ENCODE assay signal across 22 cellular contexts in genomic region chr19:5351731-5352228, GRCh38.
"Had no signal": no experiment of that assay in that cellular context is flagged by ENCODE, and none has a peak within 500 bp of the region (broad histone marks: within the 10 kb centered on the region; RNA-seq: fewer than 3 reads in every experiment).

No MANE protein-coding gene starts in this region.

- H3K27ac Mint-ChIP-seq: activated CD4-positive, alpha-beta memory T cell treated with anti-CD3 and anti-CD28 coated beads for 36 hours; activated naive CD4-positive, alpha-beta T cell treated with anti-CD3 and anti-CD28 coated beads, Interleukin-2, amount 10 ng/mL, durations not matched to agents 7 days and 5 days; activated naive CD8-positive, alpha-beta T cell treated with anti-CD3 and anti-CD28 coated beads, Interleukin-2, amount 50 U/mL, for 24 hours; dendritic cell treated with granulocyte-macrophage colony-stimulating factor and Interleukin-4, amounts not matched to agents 40 ng/mL and 50 ng/mL, for 4 days; natural killer cell treated with Interleukin-12 subunit alpha and Interleukin-12 subunit beta and Interleukin-15 and Interleukin-18, amount 100 ng/mL, for 72 hours; T-helper 17 cell had no signal

- H3K9me3 Mint-ChIP-seq: activated naive CD4-positive, alpha-beta T cell treated with anti-CD3 and anti-CD28 coated beads, Interleukin-2, amount 10 ng/mL, durations not matched to agents 7 days and 5 days; dendritic cell treated with granulocyte-macrophage colony-stimulating factor and Interleukin-4, amounts not matched to agents 40 ng/mL and 50 ng/mL, for 4 days; natural killer cell treated with Interleukin-12 subunit alpha and Interleukin-12 subunit beta and Interleukin-15 and Interleukin-18, amount 100 ng/mL, for 72 hours had no signal

- FAIRE-seq: islet of Langerhans had no signal

- H3K27me3 ChIP-seq: brain microvascular endothelial cell, right lobe of liver had no signal

- H3K9me3 ChIP-seq: right lobe of liver had no signal

- H3K4me3 Mint-ChIP-seq: activated CD4-positive, alpha-beta memory T cell treated with anti-CD3 and anti-CD28 coated beads for 36 hours; activated naive CD4-positive, alpha-beta T cell treated with anti-CD3 and anti-CD28 coated beads, Interleukin-2, amount 10 ng/mL, durations not matched to agents 7 days and 5 days; activated naive CD8-positive, alpha-beta T cell treated with anti-CD3 and anti-CD28 coated beads, Interleukin-2, amount 50 U/mL, for 24 hours; dendritic cell treated with granulocyte-macrophage colony-stimulating factor and Interleukin-4, amounts not matched to agents 40 ng/mL and 50 ng/mL, for 4 days; natural killer cell treated with Interleukin-12 subunit alpha and Interleukin-12 subunit beta and Interleukin-15 and Interleukin-18, amount 100 ng/mL, for 72 hours; stimulated activated naive CD8-positive, alpha-beta T cell treated with anti-CD3 and anti-CD28 coated beads, Interleukin-15, amount 100 ng/mL, for 72 hours; T-helper 17 cell had no signal

- H3K4me1 Mint-ChIP-seq: activated naive CD4-positive, alpha-beta T cell treated with anti-CD3 and anti-CD28 coated beads, Interleukin-2, amount 10 ng/mL, durations not matched to agents 7 days and 5 days; activated naive CD8-positive, alpha-beta T cell treated with anti-CD3 and anti-CD28 coated beads, Interleukin-2, amount 50 U/mL, for 24 hours; T-helper 17 cell had no signal

- H3K27ac ChIP-seq: right lobe of liver, skin epidermis, tibial artery had no signal

- DNase-seq: activated CD4-positive, alpha-beta memory T cell treated with anti-CD3 and anti-CD28 coated beads for 36 hours; activated CD4-positive, alpha-beta T cell treated with anti-CD3 and anti-CD28 coated beads for 48 hours; activated CD4-positive, CD25-positive, alpha-beta regulatory T cell; activated naive CD4-positive, alpha-beta T cell treated with anti-CD3 and anti-CD28 coated beads, Interleukin-2, amount 10 ng/mL, durations not matched to agents 7 days and 5 days; activated naive CD8-positive, alpha-beta T cell treated with anti-CD3 and anti-CD28 coated beads, Interleukin-2, amount 50 U/mL, for 24 hours; activated T-cell treated with anti-CD3 and anti-CD28 coated beads, Interleukin-2, amount 50 U/mL, for 48 hours; anterior cingulate cortex; caudate nucleus; effector CD4-positive, alpha-beta T cell; foreskin melanocyte; hippocampal formation; occipital lobe; stimulated activated CD4-positive, alpha-beta T cell treated with anti-CD3 and anti-CD28 coated beads, Interleukin-1b, Interleukin-23, amount 100 ng/mL, for 48 hours; stimulated activated naive CD8-positive, alpha-beta T cell treated with anti-CD3 and anti-CD28 coated beads, Interleukin-15, amount 100 ng/mL, for 72 hours; T-helper 17 cell; tibial artery had no signal

- H3K36me3 Mint-ChIP-seq: activated CD4-positive, alpha-beta memory T cell treated with anti-CD3 and anti-CD28 coated beads for 36 hours; activated naive CD4-positive, alpha-beta T cell treated with anti-CD3 and anti-CD28 coated beads, Interleukin-2, amount 10 ng/mL, durations not matched to agents 7 days and 5 days; natural killer cell treated with Interleukin-12 subunit alpha and Interleukin-12 subunit beta and Interleukin-15 and Interleukin-18, amount 100 ng/mL, for 72 hours had no signal

- H3K36me3 ChIP-seq: brain microvascular endothelial cell, right lobe of liver, tibial artery had no signal

- ATAC-seq: activated naive CD8-positive, alpha-beta T cell treated with anti-CD3 and anti-CD28 coated beads, Interleukin-2, amount 50 U/mL, for 24 hours; natural killer cell treated with Interleukin-12 subunit alpha and Interleukin-12 subunit beta and Interleukin-15 and Interleukin-18, amount 100 ng/mL, for 72 hours; right lobe of liver; stimulated activated naive CD8-positive, alpha-beta T cell treated with anti-CD3 and anti-CD28 coated beads, Interleukin-15, amount 100 ng/mL, for 72 hours; T-helper 17 cell had no signal

- H3K4me1 ChIP-seq: right lobe of liver, tibial artery had no signal

- H3K4me3 ChIP-seq: right lobe of liver, skin epidermis, tibial artery had no signal
